ENCODE assay signal across 11 cellular contexts in the genomic region with DNA sequence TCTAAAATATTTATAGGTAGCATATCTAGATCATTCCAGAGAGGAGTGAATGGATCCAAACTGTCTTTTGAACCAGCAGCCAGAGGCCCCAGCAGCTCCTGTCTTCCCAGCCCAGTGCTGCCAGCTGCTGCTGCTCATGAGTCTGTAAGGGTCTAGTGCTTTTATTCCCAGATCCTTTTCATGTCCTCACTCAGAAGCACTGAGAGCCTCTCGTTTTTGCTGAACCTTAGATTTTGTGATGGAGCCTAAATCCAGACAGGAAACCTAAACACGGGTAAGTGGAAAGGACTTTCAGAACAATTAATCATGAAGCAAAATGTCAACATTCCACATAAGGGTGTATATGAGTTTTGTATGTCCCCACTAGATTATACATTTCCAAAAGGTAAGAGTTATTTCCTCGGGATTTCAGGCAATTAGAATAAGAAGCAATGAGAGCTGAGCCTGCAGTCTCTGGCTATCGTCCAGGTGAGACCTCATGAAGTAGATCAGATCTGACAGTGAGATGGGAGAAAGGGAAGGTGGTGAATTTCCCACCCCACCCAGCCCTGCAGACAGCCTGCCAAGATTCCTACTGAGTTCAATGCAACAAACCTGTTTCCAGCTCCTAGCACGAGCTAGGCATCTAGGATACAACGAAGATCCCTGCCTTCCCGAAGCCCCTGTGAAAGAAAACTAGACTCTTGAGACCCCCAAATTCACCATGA.
A peak's percentile ranks its signal among the peaks of the same experiment; 100 is the strongest.
DNase-seq lines count a peak whose midpoint lies in the region; FAIRE-seq and TF ChIP-seq lines count a peak whose summit lies in the region.
"Had no signal": no experiment of that assay in that cellular context is flagged by ENCODE, and none has a peak within 500 bp of the region (broad histone marks: within the 10 kb centered on the region; RNA-seq: fewer than 3 reads in every experiment).

No MANE protein-coding gene starts in this region.

- peaks cover 2% of the 10 kb centered on the region; the same call in 1 of the 2 replicates for H3K27me3 ChIP-seq in H7 (ENCODE audit: control insufficient read depth, insufficient read depth, low read length)
- H3K27me3 ChIP-seq: SJSA1 had no signal

- no peaks in the 10 kb centered on the region for H3K27me3 Mint-ChIP-seq in chondrocyte (ENCODE audit: low read depth)
- peaks cover 7% of the 10 kb centered on the region for H3K27me3 Mint-ChIP-seq in nephron (ENCODE audit: low read depth)
- H3K27me3 Mint-ChIP-seq: activated naive CD8-positive, alpha-beta T cell treated with anti-CD3 and anti-CD28 coated beads, Interleukin-2, amount 10 ng/mL, durations not matched to agents 7 days and 5 days had no signal

- H3K4me1 Mint-ChIP-seq in chondrocyte (ENCODE audit: low read depth): peaks cover 37% of the 10 kb centered on the region
- peaks cover 59% of the 10 kb centered on the region for H3K4me1 Mint-ChIP-seq in nephron

- H3K27ac Mint-ChIP-seq in chondrocyte (ENCODE audit: unreplicated experiment): peak overlapping the region; percentile 17
- peak overlapping the region; percentile 70 to 86 (median 72) for H3K27ac Mint-ChIP-seq in nephron
- H3K27ac Mint-ChIP-seq: activated naive CD8-positive, alpha-beta T cell treated with anti-CD3 and anti-CD28 coated beads, Interleukin-2, amount 10 ng/mL, durations not matched to agents 7 days and 5 days had no signal

- no peak overlapping the region for H3K4me3 Mint-ChIP-seq in chondrocyte (ENCODE audit: unreplicated experiment)
- H3K4me3 Mint-ChIP-seq in nephron: peak overlapping the region in 1 of 3 experiments; percentile 10
- H3K4me3 Mint-ChIP-seq: activated naive CD8-positive, alpha-beta T cell treated with anti-CD3 and anti-CD28 coated beads, Interleukin-2, amount 10 ng/mL, durations not matched to agents 7 days and 5 days had no signal

- TF ChIP-seq POLR2A in GM12892 (IDR thresholded peaks at IDR 0.05; ENCODE audit: low read depth, low read length): no peak

- H3K9me3 Mint-ChIP-seq in chondrocyte (ENCODE audit: low read depth): peaks cover 5% of the 10 kb centered on the region
- H3K9me3 Mint-ChIP-seq in nephron: no peaks in the 10 kb centered on the region
- H3K9me3 Mint-ChIP-seq: activated naive CD8-positive, alpha-beta T cell treated with anti-CD3 and anti-CD28 coated beads, Interleukin-2, amount 10 ng/mL, durations not matched to agents 7 days and 5 days had no signal

- FAIRE-seq in GM12892 (lab: Jason Lieb, UNC): no peak

- TF ChIP-seq CTCF in chondrocyte (IDR thresholded peaks at IDR 0.05): no peak
- no peak for TF ChIP-seq CTCF in nephron (IDR thresholded peaks at IDR 0.05; ENCODE audit: unreplicated experiment in 3 of 3)

- DNase-seq in H7: peak; percentile 51
- DNase-seq in NCI-H345 treated with DMSO at 0.1 percent for 48 hours (lab: John Stamatoyannopoulos, UW; ENCODE audit: unreplicated experiment): peak; percentile 50
- no peak for DNase-seq in chondrocyte (ENCODE audit: low spot score)
- no peak for DNase-seq in NCI-H1048 (lab: John Stamatoyannopoulos, UW)
- DNase-seq in stimulated activated CD4-positive, alpha-beta T cell treated with anti-CD3 and anti-CD28 coated beads, Interleukin-1b, Interleukin-23, amount 100 ng/mL, for 48 hours: no peak
- DNase-seq in NCI-H1930 (lab: John Stamatoyannopoulos, UW): no peak
- DNase-seq in GM12892 (ENCODE audit: insufficient read length): no peak
- DNase-seq: activated naive CD8-positive, alpha-beta T cell treated with anti-CD3 and anti-CD28 coated beads, Interleukin-2, amount 10 ng/mL, durations not matched to agents 7 days and 5 days; dermis blood vessel endothelial cell had no signal

- no peak overlapping the region for H3K4me3 ChIP-seq in H7 (ENCODE audit: insufficient read depth, low read depth, low read length)
- H3K4me3 ChIP-seq: SJSA1 had no signal

- H3K36me3 Mint-ChIP-seq in chondrocyte (ENCODE audit: low read depth) (no peaks in the 10 kb centered on the region), nephron (ENCODE audit: low read depth) (no peaks in the 10 kb centered on the region)

- no peaks in the 10 kb centered on the region for H3K36me3 ChIP-seq in H7 (replicated peaks; ENCODE audit: control insufficient read depth, insufficient read depth, low read length)
- H3K36me3 ChIP-seq: SJSA1 had no signal

Comparison
In these comparisons a context has a peak if more than half of its experiments do, and no peak if none do; other contexts are left out.
1. DNase-seq: peak in H7 (single experiment) and NCI-H345 treated with DMSO at 0.1 percent for 48 hours (single experiment); none in chondrocyte (single experiment), NCI-H1048 (single experiment), stimulated activated CD4-positive, alpha-beta T cell treated with anti-CD3 and anti-CD28 coated beads, Interleukin-1b, Interleukin-23, amount 100 ng/mL, for 48 hours (single experiment), NCI-H1930 (0 of 2) and GM12892 (single experiment).